26 cellular contexts compared by ENCODE assay signal in genomic region chr17:57694051-57694450, GRCh38. TPM values are rescaled to one million over a fixed set of nuclear protein-coding genes. Genes with fewer than 3 reads are reported as not detected.
"Had no signal": no experiment of that assay in that cellular context is flagged by ENCODE, and none has a peak within 500 bp of the region (broad histone marks: within the 10 kb centered on the region; RNA-seq: fewer than 3 reads in every experiment).

No MANE protein-coding gene starts in this region.

- H3K27ac ChIP-seq: KMS-11, SJSA1, SK-N-MC had no signal

- H3K4me3 ChIP-seq: K562, SJSA1, SK-N-MC had no signal

- H3K9ac ChIP-seq: KMS-11 had no signal

- H3K36me3 ChIP-seq: SJSA1 had no signal

- H3K4me1 ChIP-seq: SJSA1 had no signal

- FAIRE-seq: HepG2, K562, RCC 7860 had no signal

- H3K27me3 ChIP-seq: SJSA1 had no signal

- H3K4me2 ChIP-seq: KMS-11 had no signal

- ATAC-seq: HepG2, K562 had no signal

- DNase-seq: IMR-90, Kasumi-1, MM.1S, NCI-H1092 treated with DMSO at 0.1 percent for 48 hours, NCI-H1436, NCI-H187, NCI-H2029, NCI-H2081 treated with DMSO at 0.1 percent for 48 hours, NCI-H2171, NCI-H226, NCI-H446, NCI-H510A, NCI-H524 treated with DMSO at 0.1 percent for 48 hours, NCI-H69, NCI-H774, Right ventricle myocardium superior, RPMI8226, SIG-M5 had no signal

RNA-seq across cellular contexts. Expression of gene CCDC182, which starts 51.0 kb away (rescaled TPM):
- total RNA-seq: HepG2, HT1080, IMR-90, K562, M059J, Right ventricle myocardium superior, SJSA1 had no signal
- polyA plus RNA-seq: HepG2, IMR-90, K562 had no signal
